In genomic region chr19:10808937-10809655, GRCh38 we compare ENCODE assay signal across 9 cellular contexts. TPM values are rescaled to one million over a fixed set of nuclear protein-coding genes. Genes with fewer than 3 reads are reported as not detected.
DNase-seq lines count a peak whose midpoint lies in the region; ATAC-seq, FAIRE-seq and TF ChIP-seq lines count a peak whose summit lies in the region.
"Had no signal": no experiment of that assay in that cellular context is flagged by ENCODE, and none has a peak within 500 bp of the region (broad histone marks: within the 10 kb centered on the region; RNA-seq: fewer than 3 reads in every experiment).

No MANE protein-coding gene starts in this region.

- peaks cover 3% of the 10 kb centered on the region for H3K36me3 ChIP-seq in mesendoderm (ENCODE audit: control insufficient read depth, insufficient read depth, low read length)

- H2BK15ac ChIP-seq in mesendoderm (replicated peaks; ENCODE audit: low read depth), result no peak overlapping the region

- no peak overlapping the region for H3K4ac ChIP-seq in mesendoderm (ENCODE audit: low read depth, low read length)

- H3K4me1 ChIP-seq in A549 (peaks cover 14% of the 10 kb centered on the region), mesendoderm (ENCODE audit: control insufficient read depth, low read depth, low read length) (no peaks in the 10 kb centered on the region)

- no peak overlapping the region for H3K56ac ChIP-seq in mesendoderm (ENCODE audit: low read length)

- H2BK120ac ChIP-seq in mesendoderm (ENCODE audit: low read depth, low read length), result no peak overlapping the region

- no peaks in the 10 kb centered on the region for H3K79me1 ChIP-seq in mesendoderm (ENCODE audit: low read length)

- H3K27me3 Mint-ChIP-seq in activated T-helper 17 cell treated with anti-CD3 and anti-CD28 coated beads, Interleukin-2, amount 50 U/mL, for 72 hours, result no peaks in the 10 kb centered on the region

- CTCF ChIA-PET in A549 (lab: Yijun Ruan, JAX), result interaction anchor here (1.5 kb wide), 1 partner anchor 12 kb away, joined by 3 read pairs; no protein-coding TSS in a partner anchor

- H4K8ac ChIP-seq in mesendoderm (ENCODE audit: low read depth, low read length), result no peak overlapping the region

- TF ChIP-seq CTCF in A549 (IDR thresholded peaks at IDR 0.05), result no peak

- no peaks in the 10 kb centered on the region for H3K27me3 ChIP-seq in mesendoderm (ENCODE audit: insufficient read depth, low read length, poor library complexity)

- H3K79me2 ChIP-seq in mesendoderm (ENCODE audit: control insufficient read depth, insufficient read depth, low read length), result no peaks in the 10 kb centered on the region

- H3K27ac Mint-ChIP-seq in activated T-helper 17 cell treated with anti-CD3 and anti-CD28 coated beads, Interleukin-2, amount 50 U/mL, for 72 hours, result peak overlapping the region; percentile 76

- no peak overlapping the region for H3K18ac ChIP-seq in mesendoderm (ENCODE audit: low read length)

- H3K9ac ChIP-seq in mesendoderm (ENCODE audit: low read length), result no peak overlapping the region

- TF ChIP-seq RAD21 in A549 (conservative IDR thresholded peaks at IDR 0.05 in 1 of 2, IDR thresholded peaks at IDR 0.05 in 1 of 2), result no peak

- H3K4me2 ChIP-seq in A549, result no peak overlapping the region
- H3K4me2 ChIP-seq in mesendoderm (ENCODE audit: low read length), result no peak overlapping the region

- POLR2A ChIA-PET in A549 (lab: Yijun Ruan, JAX), result no interaction called here

- no peak for TF ChIP-seq POLR2A in A549 (IDR thresholded peaks at IDR 0.05; ENCODE audit: low read length)

- no peak for TF ChIP-seq EP300 in A549 (IDR thresholded peaks at IDR 0.05)

- DNase-seq in A549 (ENCODE audit: low read depth in 1 of 2, low spot score in 1 of 2) (peak in 1 of 2 experiments; percentile 39), HPDE6-E6E7 (ENCODE audit: extremely low spot score) (peak; percentile 95), islet precursor cell (peak; percentile 46), COLO829 (ENCODE audit: low spot score) (no peak), NCI-H187 treated with DMSO at 0.1 percent for 48 hours (lab: John Stamatoyannopoulos, UW) (no peak), mesendoderm (no peak)

- no peak overlapping the region for H3K23ac ChIP-seq in mesendoderm (ENCODE audit: low read length)

- peak overlapping the region; percentile 67 for H3K4me3 Mint-ChIP-seq in activated T-helper 17 cell treated with anti-CD3 and anti-CD28 coated beads, Interleukin-2, amount 50 U/mL, for 72 hours

- no peak for FAIRE-seq in A549 (lab: Jason Lieb, UNC)

- H3K9me3 ChIP-seq in A549, result no peaks in the 10 kb centered on the region

- peaks cover 22% of the 10 kb centered on the region for H3K4me1 Mint-ChIP-seq in activated T-helper 17 cell treated with anti-CD3 and anti-CD28 coated beads, Interleukin-2, amount 50 U/mL, for 72 hours

- no peak overlapping the region for H3K4me3 ChIP-seq in A549
- H3K4me3 ChIP-seq in mesendoderm (ENCODE audit: low read length), result no peak overlapping the region

- ATAC-seq in A549 (peak; percentile 13 to 36; a peak in 3 of 6 replicates), GM21825 (IDR thresholded peaks at IDR 0.05; ENCODE audit: unreplicated experiment) (no peak)
- peak; percentile 86 for ATAC-seq in activated T-helper 17 cell treated with anti-CD3 and anti-CD28 coated beads, Interleukin-2, amount 50 U/mL, for 72 hours (replicated peaks)

- H3K36me3 Mint-ChIP-seq in activated T-helper 17 cell treated with anti-CD3 and anti-CD28 coated beads, Interleukin-2, amount 50 U/mL, for 72 hours (ENCODE audit: low read depth), result peaks cover 65% of the 10 kb centered on the region

- WGBS in A549 (ENCODE audit: missing lambda C conversion rate), result 75% methylated on average over 11 of the region's 11 CpGs
- WGBS in mesendoderm (ENCODE audit: extremely low coverage, insufficient coverage, low lambda C conversion rate), result no CpG with 5 or more reads among the region's 11 CpGs

- no peaks in the 10 kb centered on the region for H3K9me3 Mint-ChIP-seq in activated T-helper 17 cell treated with anti-CD3 and anti-CD28 coated beads, Interleukin-2, amount 50 U/mL, for 72 hours

- H2AK5ac ChIP-seq in mesendoderm (ENCODE audit: low read length), result no peak overlapping the region

- no peak overlapping the region for H4K5ac ChIP-seq in mesendoderm (ENCODE audit: low read length)

- H3K27ac ChIP-seq in A549 (peak overlapping the region in 1 of 2 experiments; percentile 13; a peak in 1 of 6 replicates), mesendoderm (ENCODE audit: low read depth, low read length) (no peak overlapping the region)

- H2BK5ac ChIP-seq in mesendoderm (ENCODE audit: low read length), result no peak overlapping the region

TF ChIP-seq in A549, 52 proteins besides CTCF, POLR2A, EP300 and RAD21:
- TF ChIP-seq FOSL2 (IDR thresholded peaks at IDR 0.05) (no peak), FOSL2 (CRISPR knock-in tag; IDR thresholded peaks at IDR 0.05) (no peak), HDAC2 (IDR thresholded peaks at IDR 0.05) (no peak), PBX3 (IDR thresholded peaks at IDR 0.05) (no peak), SMC3 (IDR thresholded peaks at IDR 0.05) (no peak), ZC3H11A (IDR thresholded peaks at IDR 0.05) (no peak)
- TF ChIP-seq, protein P1, sequence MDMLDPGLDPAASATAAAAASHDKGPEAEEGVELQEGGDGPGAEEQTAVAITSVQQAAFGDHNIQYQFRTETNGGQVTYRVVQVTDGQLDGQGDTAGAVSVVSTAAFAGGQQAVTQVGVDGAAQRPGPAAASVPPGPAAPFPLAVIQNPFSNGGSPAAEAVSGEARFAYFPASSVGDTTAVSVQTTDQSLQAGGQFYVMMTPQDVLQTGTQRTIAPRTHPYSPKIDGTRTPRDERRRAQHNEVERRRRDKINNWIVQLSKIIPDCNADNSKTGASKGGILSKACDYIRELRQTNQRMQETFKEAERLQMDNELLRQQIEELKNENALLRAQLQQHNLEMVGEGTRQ (IDR thresholded peaks at IDR 0.05), result no peak
TF ChIP-seq in A549: peak in this region for 0.

RNA-seq across cellular contexts. Expression of gene TMED1, which starts 26.9 kb away (rescaled TPM):
- polyA plus RNA-seq in A549 (2011; rRNA removed), result 29.3 and 29.9 TPM in 2 replicates
- 49.9 and 54.2 TPM in 2 replicates for polyA plus RNA-seq in A549 (2012; cell fraction: cytosol; rRNA removed)
- polyA plus RNA-seq in A549 (2012; cell fraction: nucleus; rRNA removed), result 33.5 and 43.0 TPM in 2 replicates
- polyA plus RNA-seq in A549 (2017; fragmentation: RNase III; extraction: RNeasy Plus Mini Kit Qiagen cat#74134 plus additional on column Dnase treatment), result 36.2 to 37.4 TPM (median 37.0 TPM) in 3 replicates
- polyA minus RNA-seq in A549 (2011; rRNA and poly(A)+ RNA removed), result 9.7 and 10.7 TPM in 2 replicates
- total RNA-seq in activated T-helper 17 cell treated with anti-CD3 and anti-CD28 coated beads, Interleukin-2, amount 50 U/mL, for 72 hours, result 10 to 100 TPM; 17.6 to 20.2 TPM
- polyA plus RNA-seq in mesendoderm (2013, experiment 1 of 2), result 20.4 TPM
- polyA plus RNA-seq in mesendoderm (2013, experiment 2 of 2), result 20.1 TPM

RNA-seq across cellular contexts. Expression of gene C19orf38, which starts 39.1 kb away (rescaled TPM):
- polyA plus RNA-seq in A549 (2011; rRNA removed) (0.13 and 0.40 TPM in 2 replicates), A549 (2017; fragmentation: RNase III; extraction: RNeasy Plus Mini Kit Qiagen cat#74134 plus additional on column Dnase treatment) (0.09 to 0.12 TPM (median 0.10 TPM) in 3 replicates)
- 0.08 and 0.09 TPM in 2 replicates for polyA plus RNA-seq in A549 (2012; cell fraction: cytosol; rRNA removed)
- polyA plus RNA-seq in A549 (2012; cell fraction: nucleus; rRNA removed), result 0.10 and 0.56 TPM in 2 replicates
- 0.68 TPM in 1 of 2 replicates, not detected in the other for polyA minus RNA-seq in A549 (2011; rRNA and poly(A)+ RNA removed)
- total RNA-seq in activated T-helper 17 cell treated with anti-CD3 and anti-CD28 coated beads, Interleukin-2, amount 50 U/mL, for 72 hours, result 1 to 10 TPM in 1 of 2 donors, under 1 TPM in 1; 0.48 to 1.7 TPM
- polyA plus RNA-seq in mesendoderm (2013, experiment 1 of 2), result not detected
- 0.03 TPM for polyA plus RNA-seq in mesendoderm (2013, experiment 2 of 2)
- total RNA-seq: epithelial cell of proximal tubule had no signal

Comparison
In these comparisons a context has a peak if more than half of its experiments do, and no peak if none do; other contexts are left out.
1. DNase-seq: peak in HPDE6-E6E7 (single experiment) and islet precursor cell (single experiment); none in COLO829 (single experiment), NCI-H187 treated with DMSO at 0.1 percent for 48 hours (single experiment) and mesendoderm (single experiment).